In genomic region chr5:1476181-1476966, GRCh38 we compare ENCODE assay signal across 24 cellular contexts. TPM values are rescaled to one million over a fixed set of nuclear protein-coding genes. Genes with fewer than 3 reads are reported as not detected.
DNase-seq lines count a peak whose midpoint lies in the region; ATAC-seq, FAIRE-seq and TF ChIP-seq lines count a peak whose summit lies in the region.
"Had no signal": no experiment of that assay in that cellular context is flagged by ENCODE, and none has a peak within 500 bp of the region (broad histone marks: within the 10 kb centered on the region; RNA-seq: fewer than 3 reads in every experiment).

No MANE protein-coding gene starts in this region.

- H3K4me3 ChIP-seq in GM06990 (replicated peaks; ENCODE audit: low read depth, low read length) (no peak overlapping the region), Peyer's patch (no peak overlapping the region), spleen (peak overlapping the region in 1 of 8 donors; percentile 58)
- H3K4me3 ChIP-seq: cardiac muscle cell, PC-9, SK-N-MC had no signal

- H3K4me3 Mint-ChIP-seq in osteocyte (ENCODE audit: unreplicated experiment) (no peak overlapping the region), type B pancreatic cell (no peak overlapping the region)

- H3K4me1 ChIP-seq in Peyer's patch (peaks cover 0 to 5% (median 0%) of the 10 kb centered on the region in 4 donors), spleen (peaks cover 14 to 57% (median 37%) of the 10 kb centered on the region in 6 donors)
- H3K4me1 ChIP-seq: Caco-2 had no signal

- TF ChIP-seq CTCF in GM06990 (IDR thresholded peaks at IDR 0.05; ENCODE audit: insufficient read depth, low read length, poor library complexity, severe bottlenecking): no peak
- no peak for TF ChIP-seq CTCF in Peyer's patch (IDR thresholded peaks at IDR 0.05)
- TF ChIP-seq CTCF in spleen (IDR thresholded peaks at IDR 0.05 in 8 of 11, conservative IDR thresholded peaks at IDR 0.05 in 3 of 11): no peak
- no peak for TF ChIP-seq CTCF in osteocyte (IDR thresholded peaks at IDR 0.05)
- TF ChIP-seq CTCF in type B pancreatic cell (conservative IDR thresholded peaks at IDR 0.05): no peak
- no peak for TF ChIP-seq CTCF in D721Med (IDR thresholded peaks at IDR 0.05; ENCODE audit: insufficient read depth, missing control alignments)

- intact Hi-C loops in left ventricle myocardium superior (cut with micrococcal nuclease) (no loop called here), spleen (cut with DNase I; ENCODE audit: low total_unique reads) (no loop called here)

- no peak overlapping the region for H3K27ac Mint-ChIP-seq in osteocyte (ENCODE audit: unreplicated experiment)
- H3K27ac Mint-ChIP-seq in type B pancreatic cell: no peak overlapping the region
- H3K27ac Mint-ChIP-seq: activated T-helper 2 cell treated with anti-CD3 and anti-CD28 coated beads, Interferon-gamma antibody, Interleukin-2, Interleukin-4, amounts not matched to agents 10 μg/mL and 5 μg/mL and 100 μg/mL, durations not matched to agents 14 hours and 24 hours and 36 hours had no signal

- H3K36me3 ChIP-seq in GM06990 (ENCODE audit: control insufficient read depth, insufficient read depth, low read length) (peaks cover 58% of the 10 kb centered on the region), Peyer's patch (no peaks in the 10 kb centered on the region), spleen (peaks cover 2 to 95% (median 73%) of the 10 kb centered on the region in 6 donors)

- H3K27ac ChIP-seq in Peyer's patch: peak overlapping the region in 1 of 4 donors; percentile 55
- H3K27ac ChIP-seq in spleen: peak overlapping the region in 7 of 8 donors; percentile 80 to 96 (median 84)
- H3K27ac ChIP-seq: cardiac muscle cell, PC-9, SK-N-MC had no signal

- 92 to 94% (median 93%) methylated on average over 23 to 28 of the region's 28 CpGs for WGBS in spleen, 5 donors

- no peaks in the 10 kb centered on the region for H3K27me3 Mint-ChIP-seq in osteocyte (ENCODE audit: unreplicated experiment)
- no peaks in the 10 kb centered on the region for H3K27me3 Mint-ChIP-seq in type B pancreatic cell

- ATAC-seq in left ventricle myocardium superior: no peak
- ATAC-seq: esophagus mucosa had no signal

- H3K36me3 Mint-ChIP-seq in osteocyte (ENCODE audit: unreplicated experiment) (peaks cover 18% of the 10 kb centered on the region), type B pancreatic cell (peaks cover 3% of the 10 kb centered on the region)

- DNase-seq in GM06990 (ENCODE audit: extremely low read depth, insufficient read length): peak; percentile 8
- peak in 2 of 3 donors; percentile 40 to 47 for DNase-seq in Peyer's patch
- DNase-seq in left ventricle myocardium superior: peak; percentile 21
- peak; percentile 81 for DNase-seq in spleen
- DNase-seq in osteocyte (ENCODE audit: extremely low spot score, unreplicated experiment): no peak
- no peak for DNase-seq in type B pancreatic cell (ENCODE audit: extremely low spot score, unreplicated experiment)
- DNase-seq in D721Med (ENCODE audit: insufficient read length, low spot score): no peak
- DNase-seq in NCI-H446 (lab: John Stamatoyannopoulos, UW): no peak
- DNase-seq: activated CD4-positive, CD25-positive, alpha-beta regulatory T cell; AML-193; Caco-2; EL; NCI-H146; NCI-H82; PC-9; stimulated activated naive CD4-positive, alpha-beta T cell had no signal

- TF ChIP-seq POLR2A in Peyer's patch (IDR thresholded peaks at IDR 0.05): no peak
- no peak for TF ChIP-seq POLR2A in spleen (IDR thresholded peaks at IDR 0.05)

- no peaks in the 10 kb centered on the region for H3K9me3 ChIP-seq in Peyer's patch
- no peaks in the 10 kb centered on the region for H3K9me3 ChIP-seq in spleen
- H3K9me3 ChIP-seq: Caco-2 had no signal

- H3K27me3 ChIP-seq in GM06990 (replicated peaks; ENCODE audit: control insufficient read depth, insufficient read depth, low read length) (no peaks in the 10 kb centered on the region), Peyer's patch (no peaks in the 10 kb centered on the region), spleen (replicated peaks in 1 of 7) (no peaks in the 10 kb centered on the region)
- H3K27me3 ChIP-seq: cardiac muscle cell had no signal

- FAIRE-seq in D721Med (lab: Jason Lieb, UNC): no peak
- FAIRE-seq: GM19239 had no signal

- H3K4me1 Mint-ChIP-seq in osteocyte (ENCODE audit: unreplicated experiment) (no peaks in the 10 kb centered on the region), type B pancreatic cell (ENCODE audit: unreplicated experiment) (no peaks in the 10 kb centered on the region)

- H3K9me3 Mint-ChIP-seq in osteocyte (ENCODE audit: unreplicated experiment): no peaks in the 10 kb centered on the region
- H3K9me3 Mint-ChIP-seq in type B pancreatic cell: no peaks in the 10 kb centered on the region
- H3K9me3 Mint-ChIP-seq: activated T-helper 2 cell treated with anti-CD3 and anti-CD28 coated beads, Interferon-gamma antibody, Interleukin-2, Interleukin-4, amounts not matched to agents 10 μg/mL and 5 μg/mL and 100 μg/mL, durations not matched to agents 14 hours and 24 hours and 36 hours had no signal

RNA-seq across cellular contexts. Expression of gene SLC6A3, which starts 31.1 kb away (rescaled TPM):
- total RNA-seq in Peyer's patch (under 1 TPM in 2 of 4 donors, not detected in 2; 0.40 to 0.70 TPM), left ventricle myocardium superior (not detected), spleen (under 1 TPM in 3 of 7 donors, not detected in 4; 0.09 to 0.27 (median 0.18) TPM), osteocyte (not detected in 2 replicates), type B pancreatic cell (ENCODE audit: low replicate concordance) (0.19 TPM in 2 replicates)
- under 1 TPM; 0.02 to 0.06 (median 0.03) TPM for polyA plus RNA-seq in spleen
- total RNA-seq: activated T-helper 2 cell treated with anti-CD3 and anti-CD28 coated beads, Interferon-gamma antibody, Interleukin-2, Interleukin-4, amounts not matched to agents 10 μg/mL and 5 μg/mL and 100 μg/mL, durations not matched to agents 14 hours and 24 hours and 36 hours; Caco-2; cardiac muscle cell; H4; left colon; PC-9; right cardiac atrium had no signal
- polyA plus RNA-seq: cardiac muscle cell, right cardiac atrium had no signal

RNA-seq across cellular contexts. Expression of gene LPCAT1, which starts 47.4 kb away (rescaled TPM):
- total RNA-seq in Peyer's patch (10 to 100 TPM in 3 of 4 donors, 1 to 10 TPM in 1; 8.8 to 59.4 (median 28.5) TPM), left ventricle myocardium superior (13.4 TPM), spleen (100 to 1,000 TPM; 126 to 322 (median 223) TPM), osteocyte (37.9 and 39.9 TPM in 2 replicates), type B pancreatic cell (ENCODE audit: low replicate concordance) (91.6 and 97.1 TPM in 2 replicates)
- polyA plus RNA-seq in spleen: 100 to 1,000 TPM in 1 of 3 donors, 10 to 100 TPM in 2; 52.2 to 123 (median 94.8) TPM

Comparison
In these comparisons a context has a peak if more than half of its experiments do, and no peak if none do; other contexts are left out.
1. DNase-seq: peak in GM06990 (single experiment), Peyer's patch (2 of 3), left ventricle myocardium superior (single experiment) and spleen (single experiment); none in osteocyte (single experiment), type B pancreatic cell (single experiment), D721Med (single experiment) and NCI-H446 (0 of 2).